ENCODE assay signal across 19 cellular contexts in genomic region chr7:96120445-96120844, GRCh38.
A peak's percentile ranks its signal among the peaks of the same experiment; 100 is the strongest.
DNase-seq lines count a peak whose midpoint lies in the region; ATAC-seq and TF ChIP-seq lines count a peak whose summit lies in the region.
"Had no signal": no experiment of that assay in that cellular context is flagged by ENCODE, and none has a peak within 500 bp of the region (broad histone marks: within the 10 kb centered on the region; RNA-seq: fewer than 3 reads in every experiment).

No MANE protein-coding gene starts in this region.

- no peak overlapping the region for H3K18ac ChIP-seq in trophoblast cell (ENCODE audit: low read length)

- BruUV-seq in A673 (replicated peaks; lab: Mats Ljungman, UMichigan) (TSS peak; percentile 66), Caco-2 (replicated peaks; lab: Mats Ljungman, UMichigan) (TSS peak; percentile 76)

- H2BK12ac ChIP-seq in trophoblast cell (ENCODE audit: low read length): no peak overlapping the region

- no CpG with 5 or more reads among the region's 1 CpG for WGBS in trophoblast cell (ENCODE audit: extremely low coverage, insufficient coverage, insufficient read length)

- H4K91ac ChIP-seq in trophoblast cell (ENCODE audit: low read depth, low read length): no peak overlapping the region

- DNase-seq in A673 (ENCODE audit: low spot score): no peak
- no peak for DNase-seq in Caco-2
- peak; percentile 79 for DNase-seq in adipocyte (ENCODE audit: low read depth)
- peak; percentile 14 for DNase-seq in fibroblast of the conjunctiva (ENCODE audit: low read depth)
- no peak for DNase-seq in trophoblast cell
- no peak for DNase-seq in ACHN
- DNase-seq: AML-193; C1 segment of cervical spinal cord; CD8-positive, alpha-beta T cell; KBM-7; MV-4-11; NCI-H1694 treated with DMSO at 0.1 percent for 48 hours; NCI-H526; PC-3; Right ventricle myocardium superior; SW 1271; T-helper 17 cell had no signal

- H3K4ac ChIP-seq in trophoblast cell (ENCODE audit: low read depth, low read length): no peak overlapping the region

- no peak overlapping the region for H3K4me3 ChIP-seq in A673 (ENCODE audit: low read depth, low read length, poor library complexity, severe bottlenecking)
- no peak overlapping the region for H3K4me3 ChIP-seq in Caco-2 (ENCODE audit: low read depth, low read length)
- no peak overlapping the region for H3K4me3 ChIP-seq in adipocyte (ENCODE audit: low read length)
- H3K4me3 ChIP-seq in trophoblast cell (ENCODE audit: low read depth, low read length): no peak overlapping the region

- H3K79me2 ChIP-seq in trophoblast cell (ENCODE audit: control insufficient read depth, insufficient read depth, low read length, poor library complexity): no peaks in the 10 kb centered on the region

- H2BK5ac ChIP-seq in trophoblast cell (ENCODE audit: low read depth, low read length, poor library complexity): no peak overlapping the region

- in situ Hi-C loops in ACHN (cut with HindIII; ENCODE audit: low pct_ligation_motif_present, low pct_unique_long_range_greater_than_20kb, low sequenced_read_pairs): no loop called here

- no peak overlapping the region for H3K4me2 ChIP-seq in trophoblast cell (ENCODE audit: low read length)

- H3K27ac Mint-ChIP-seq in Caco-2 (ENCODE audit: unreplicated experiment): no peak overlapping the region
- H3K27ac Mint-ChIP-seq: CD8-positive, alpha-beta T cell; T-helper 17 cell had no signal

- no peak for ATAC-seq in GM18909 (IDR thresholded peaks at IDR 0.05; ENCODE audit: poor library complexity, unreplicated experiment)
- ATAC-seq: CD8-positive, alpha-beta T cell; HepG2; PC-3; T-helper 17 cell had no signal

- H2AFZ ChIP-seq in trophoblast cell (ENCODE audit: insufficient read depth, low read length, poor library complexity): no peak overlapping the region

- H3K36me3 ChIP-seq in A673 (ENCODE audit: insufficient read depth, low read length, poor library complexity, severe bottlenecking) (no peaks in the 10 kb centered on the region), Caco-2 (ENCODE audit: control insufficient read depth, insufficient read depth, low read length) (no peaks in the 10 kb centered on the region), adipocyte (ENCODE audit: control insufficient read depth, insufficient read depth, low read length, severe bottlenecking) (peaks cover 18% of the 10 kb centered on the region), trophoblast cell (ENCODE audit: control insufficient read depth in 1 of 2, insufficient read depth in 2 of 2, low read length in 2 of 2) (peaks cover 2% of the 10 kb centered on the region in 2 experiments)

- no peak overlapping the region for H3K9ac ChIP-seq in adipocyte (ENCODE audit: low read length)
- H3K9ac ChIP-seq in trophoblast cell (ENCODE audit: low read length): no peak overlapping the region

- H3K4me3 Mint-ChIP-seq in Caco-2 (ENCODE audit: unreplicated experiment): no peak overlapping the region
- H3K4me3 Mint-ChIP-seq: CD8-positive, alpha-beta T cell; T-helper 17 cell had no signal

- H2BK120ac ChIP-seq in trophoblast cell (ENCODE audit: insufficient read depth, low read length, poor library complexity): no peak overlapping the region

- H4K8ac ChIP-seq in trophoblast cell (ENCODE audit: low read depth, low read length): no peak overlapping the region

- no peaks in the 10 kb centered on the region for H3K27me3 Mint-ChIP-seq in Caco-2 (ENCODE audit: insufficient read depth, unreplicated experiment)
- H3K27me3 Mint-ChIP-seq: T-helper 17 cell had no signal

- H3K9me3 Mint-ChIP-seq in Caco-2 (ENCODE audit: unreplicated experiment): no peaks in the 10 kb centered on the region
- H3K9me3 Mint-ChIP-seq: CD8-positive, alpha-beta T cell had no signal

- no peaks in the 10 kb centered on the region for H3K4me1 Mint-ChIP-seq in Caco-2 (ENCODE audit: low read depth, unreplicated experiment)
- H3K4me1 Mint-ChIP-seq: T-helper 17 cell had no signal

- no peak for TF ChIP-seq CTCF in A673 (conservative IDR thresholded peaks at IDR 0.05; ENCODE audit: low read depth, low read length)
- no peak for TF ChIP-seq CTCF in Caco-2 (IDR thresholded peaks at IDR 0.05; ENCODE audit: insufficient read depth in 1 of 2, low read depth in 1 of 2, low read length in 1 of 2, severe bottlenecking in 1 of 2, unreplicated experiment in 1 of 2)

- peaks cover 33% of the 10 kb centered on the region for H3K36me3 Mint-ChIP-seq in Caco-2 (ENCODE audit: insufficient read depth, unreplicated experiment)

- H3K14ac ChIP-seq in trophoblast cell (ENCODE audit: low read length): no peak overlapping the region

- H3K9me3 ChIP-seq in A673 (ENCODE audit: low read depth, low read length, poor library complexity, severe bottlenecking) (no peaks in the 10 kb centered on the region), Caco-2 (no peaks in the 10 kb centered on the region), adipocyte (ENCODE audit: control insufficient read depth, low read length) (no peaks in the 10 kb centered on the region), trophoblast cell (ENCODE audit: insufficient read depth, low read depth, low read length) (no peaks in the 10 kb centered on the region)

- CTCF ChIA-PET in A673 (lab: Charles Lee) (no interaction called here), Caco-2 (lab: Charles Lee) (no interaction called here)

- H3K27me3 ChIP-seq in A673 (replicated peaks; ENCODE audit: insufficient read depth, low read depth, low read length, poor library complexity) (no peaks in the 10 kb centered on the region), Caco-2 (replicated peaks; ENCODE audit: control insufficient read depth, insufficient read depth, low read length) (no peaks in the 10 kb centered on the region), adipocyte (replicated peaks; ENCODE audit: control insufficient read depth, insufficient read depth, low read length) (no peaks in the 10 kb centered on the region), trophoblast cell (ENCODE audit: insufficient read depth, low read length) (no peaks in the 10 kb centered on the region)

- POLR2A ChIA-PET in A673 (lab: Charles Lee; ENCODE audit: low non-redundant PET) (no interaction called here), Caco-2 (lab: Charles Lee) (no interaction called here)

- intact Hi-C loops in A673 (cut with micrococcal nuclease; ENCODE audit: unreplicated experiment) (no loop called here), Caco-2 (cut with micrococcal nuclease; ENCODE audit: unreplicated experiment) (no loop called here)

- H3K4me1 ChIP-seq in A673 (ENCODE audit: insufficient read depth, low read length, poor library complexity, severe bottlenecking): no peaks in the 10 kb centered on the region
- H3K4me1 ChIP-seq in Caco-2: no peaks in the 10 kb centered on the region
- peaks cover 9% of the 10 kb centered on the region for H3K4me1 ChIP-seq in adipocyte (ENCODE audit: control insufficient read depth, insufficient read depth, low read length)
- H3K4me1 ChIP-seq in trophoblast cell (ENCODE audit: control insufficient read depth in 1 of 2, insufficient read depth in 2 of 2, low read length in 2 of 2): no peaks in the 10 kb centered on the region

- H3K79me1 ChIP-seq in trophoblast cell (ENCODE audit: low read length): no peaks in the 10 kb centered on the region

- H3K27ac ChIP-seq in A673 (ENCODE audit: low read depth, low read length, poor library complexity, severe bottlenecking) (no peak overlapping the region), trophoblast cell (ENCODE audit: low read depth, low read length) (no peak overlapping the region)

- H2AK5ac ChIP-seq in trophoblast cell (ENCODE audit: low read length): no peak overlapping the region

- H3K23ac ChIP-seq in trophoblast cell (ENCODE audit: low read length): no peak overlapping the region

- H4K12ac ChIP-seq in trophoblast cell (ENCODE audit: low read depth, low read length): no peak overlapping the region

Comparison
In these comparisons a context has a peak if more than half of its experiments do, and no peak if none do; other contexts are left out.
1. DNase-seq: peak in adipocyte (single experiment) and fibroblast of the conjunctiva (single experiment); none in A673 (single experiment), Caco-2 (0 of 2), trophoblast cell (0 of 2) and ACHN (single experiment).